Comparison of ENCODE assay signal across 1 cellular context in genomic region chr15:44458429-44458828, GRCh38.
TF ChIP-seq lines count a peak whose summit lies in the region.

No MANE protein-coding gene starts in this region.

TF ChIP-seq in HepG2, 621 proteins besides CTCF, POLR2A, EP300 and RAD21 (continued from another document):
- TF ChIP-seq KDM1A (CRISPR knock-in tag; IDR thresholded peaks at IDR 0.05) = no peak
- TF ChIP-seq KAT7 (CRISPR knock-in tag; IDR thresholded peaks at IDR 0.05; ENCODE audit: borderline replicate concordance) = no peak
- TF ChIP-seq TBX2 (CRISPR knock-in tag; IDR thresholded peaks at IDR 0.05; ENCODE audit: borderline replicate concordance) = no peak
TF ChIP-seq in HepG2: peak in this region for 0.
